In the genomic region with DNA sequence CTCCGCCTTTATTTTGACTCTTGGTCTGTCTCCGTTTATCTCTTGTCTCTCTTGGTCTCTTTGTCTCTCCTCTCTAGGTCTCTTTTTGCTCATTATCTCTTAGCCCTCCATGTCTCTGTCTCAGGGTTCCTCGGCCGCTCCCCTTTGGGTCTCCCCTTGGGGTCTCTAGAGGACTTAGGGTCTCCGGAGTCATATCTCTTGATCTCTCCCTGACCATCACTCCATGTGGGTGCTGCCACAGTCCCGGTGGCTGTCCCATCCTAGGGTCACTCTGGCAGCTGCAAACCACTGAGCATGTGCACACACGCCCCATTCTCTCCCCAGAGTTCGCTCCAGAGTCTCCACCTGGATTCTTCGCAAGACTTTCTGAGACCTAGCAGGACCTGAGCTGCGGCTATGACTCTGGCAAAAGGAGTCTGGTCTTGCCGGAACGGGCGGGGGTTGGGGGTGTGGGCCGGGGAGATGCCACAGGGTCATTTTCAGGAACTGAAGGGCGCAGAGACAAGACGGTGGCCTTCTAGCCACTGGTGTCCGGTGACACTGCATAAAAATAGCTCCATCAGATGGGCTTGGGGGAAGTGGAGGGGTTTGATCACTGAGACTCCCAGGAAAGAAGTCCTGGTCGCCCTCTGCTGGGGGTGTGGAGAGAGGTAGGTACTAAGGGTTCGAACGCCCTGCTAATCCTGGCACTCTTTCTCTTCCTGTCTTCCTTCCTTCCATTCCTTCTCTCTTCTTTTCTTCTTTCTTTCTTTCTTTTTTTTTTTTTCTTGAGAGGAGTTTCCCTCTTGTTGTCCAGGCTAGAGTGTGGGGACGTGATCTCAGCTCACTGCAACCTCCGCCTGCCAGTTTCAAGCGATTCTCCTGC, we compare ENCODE assay signal across 10 cellular contexts. TPM values are rescaled to one million over a fixed set of nuclear protein-coding genes. Genes with fewer than 3 reads are reported as not detected.
DNase-seq lines count a peak whose midpoint lies in the region; ATAC-seq, FAIRE-seq and TF ChIP-seq lines count a peak whose summit lies in the region.
"Had no signal": no experiment of that assay in that cellular context is flagged by ENCODE, and none has a peak within 500 bp of the region (broad histone marks: within the 10 kb centered on the region; RNA-seq: fewer than 3 reads in every experiment).

No MANE protein-coding gene starts in this region.

- BruUV-seq in mammary epithelial cell (replicated peaks; lab: Mats Ljungman, UMichigan) = no TSS peak

- peak overlapping the region; percentile 1 for H3K4me2 ChIP-seq in mammary epithelial cell (ENCODE audit: insufficient read depth, low read depth, low read length)

- peaks cover 51 to 62% (median 60%) of the 10 kb centered on the region in 3 donors for H3K27me3 Mint-ChIP-seq in CD14-positive monocyte (ENCODE audit: low read depth in 3 of 3)

- H3K9ac ChIP-seq in mammary epithelial cell (ENCODE audit: insufficient read depth, low read length) = no peak overlapping the region

- peak overlapping the region in 1 of 2 donors; percentile 91 for H3K4me3 Mint-ChIP-seq in CD14-positive monocyte

- CTCF ChIA-PET in mammary epithelial cell (lab: Charles Lee; ENCODE audit: low non-redundant PET) = interaction anchor here (0.6 to 0.8 kb wide), 7 partner anchors 9 to 624 kb away, joined by 3 to 12 read pairs (median 4); no protein-coding TSS in a partner anchor

- H3K27ac ChIP-seq in mammary epithelial cell (ENCODE audit: insufficient read depth, low read depth, low read length) = no peak overlapping the region
- H3K27ac ChIP-seq in pancreas = no peak overlapping the region
- H3K27ac ChIP-seq: stomach had no signal

- H3K36me3 ChIP-seq in mammary epithelial cell (ENCODE audit: insufficient read depth, low read length) (no peaks in the 10 kb centered on the region), pancreas (no peaks in the 10 kb centered on the region)
- H3K36me3 ChIP-seq: stomach had no signal

- H3K79me2 ChIP-seq in mammary epithelial cell (ENCODE audit: insufficient read depth, low read length) = no peaks in the 10 kb centered on the region

- H3K36me3 Mint-ChIP-seq in CD14-positive monocyte = peaks cover 3 to 8% of the 10 kb centered on the region in 2 donors

- H3K9me3 ChIP-seq in mammary epithelial cell (replicated peaks; ENCODE audit: insufficient read depth, low read length) (peaks cover 3% of the 10 kb centered on the region), pancreas (no peaks in the 10 kb centered on the region)
- H3K9me3 ChIP-seq: stomach had no signal

- TF ChIP-seq CTCF in mammary epithelial cell (conservative IDR thresholded peaks at IDR 0.05 in 1 of 2, IDR thresholded peaks at IDR 0.05 in 1 of 2; ENCODE audit: extremely low read depth in 1 of 2, insufficient read depth in 1 of 2, low read depth in 1 of 2, low read length in 2 of 2) = peak; percentile 26 to 49
- TF ChIP-seq CTCF in pancreas (IDR thresholded peaks at IDR 0.05) = no peak
- TF ChIP-seq CTCF in CD14-positive monocyte (IDR thresholded peaks at IDR 0.05) = no peak

- ATAC-seq in pancreas = peak; percentile 32 to 64 (median 49)
- no peak for ATAC-seq in GM19395 (IDR thresholded peaks at IDR 0.05; ENCODE audit: unreplicated experiment)

- H3K4me1 ChIP-seq in mammary epithelial cell (ENCODE audit: insufficient read depth, low read length) (peaks cover 13% of the 10 kb centered on the region), pancreas (no peaks in the 10 kb centered on the region)

- DNase-seq in NCI-H510A treated with DMSO at 0.1 percent for 48 hours (lab: John Stamatoyannopoulos, UW) = peak; percentile 17
- DNase-seq in NCI-H510A (lab: John Stamatoyannopoulos, UW) = no peak
- peak; percentile 26 to 32 for DNase-seq in NCI-H1930 (lab: John Stamatoyannopoulos, UW)
- DNase-seq in mammary epithelial cell = peak; percentile 57
- DNase-seq in pancreas = no peak
- no peak for DNase-seq in CD14-positive monocyte (ENCODE audit: low spot score)
- DNase-seq in NCI-H2227 (lab: John Stamatoyannopoulos, UW; ENCODE audit: unreplicated experiment) = no peak
- DNase-seq: stomach had no signal

- no peak for FAIRE-seq in pancreas (lab: Jason Lieb, UNC)

- H3K27me3 ChIP-seq in mammary epithelial cell (ENCODE audit: insufficient read depth, low read length) (peaks cover 18% of the 10 kb centered on the region), pancreas (peaks cover 0 to 16% (median 0%) of the 10 kb centered on the region in 4 donors)

- dilution Hi-C loops in mammary epithelial cell (cut with HindIII; ENCODE audit: low sequenced_read_pairs) = no loop called here

- no peaks in the 10 kb centered on the region for H4K20me1 ChIP-seq in mammary epithelial cell (ENCODE audit: insufficient read depth, low read length)

- intact Hi-C loops in mammary epithelial cell (cut with micrococcal nuclease) (loop anchor here (1.0 to 2.0 kb wide), 2 partner anchors 74 to 75 kb away; no protein-coding TSS in a partner anchor), pancreas (cut with DNase I) (no loop called here), CD14-positive monocyte (cut with micrococcal nuclease) (no loop called here)

- in situ Hi-C loops in mammary epithelial cell (cut with MboI; ENCODE audit: low sequenced_read_pairs in 2 of 2) = no loop called here

- peaks cover 11% of the 10 kb centered on the region for H3K4me1 Mint-ChIP-seq in CD14-positive monocyte

- peak overlapping the region in 1 of 3 experiments; percentile 14 for H3K4me3 ChIP-seq in mammary epithelial cell (replicated peaks in 1 of 3; ENCODE audit: insufficient read depth in 1 of 3, low read depth in 2 of 3, low read length in 3 of 3)
- H3K4me3 ChIP-seq in pancreas = no peak overlapping the region
- H3K4me3 ChIP-seq: stomach had no signal

- peaks cover 0 to 33% (median 15%) of the 10 kb centered on the region in 7 donors for H3K9me3 Mint-ChIP-seq in CD14-positive monocyte

- no peak overlapping the region for H2AFZ ChIP-seq in mammary epithelial cell (ENCODE audit: low read depth, low read length)

- 24% methylated on average over 18 of the region's 23 CpGs for WGBS in mammary epithelial cell (ENCODE audit: low coverage, missing lambda C conversion rate)
- 47 to 56% methylated on average over 23 of the region's 23 CpGs for WGBS in pancreas, 2 donors

- peak overlapping the region in 2 of 7 donors; percentile 31 to 54 for H3K27ac Mint-ChIP-seq in CD14-positive monocyte

RNA-seq across cellular contexts. Expression of a gene that starts 1.2 kb away (rescaled TPM):
- total RNA-seq in mammary epithelial cell (under 1 TPM in 1 of 2 donors, not detected in 1; 0.09 TPM), pancreas (not detected)
- polyA plus RNA-seq in mammary epithelial cell (not detected), pancreas (not detected), CD14-positive monocyte (not detected)
- not detected for polyA minus RNA-seq in mammary epithelial cell
- total RNA-seq: NCI-H460, stomach had no signal
- polyA plus RNA-seq: stomach had no signal

RNA-seq across cellular contexts. Expression of a gene that starts 9.1 kb away (rescaled TPM):
- total RNA-seq in mammary epithelial cell (10 to 100 TPM; 14.8 to 42.8 TPM), pancreas (not detected)
- polyA plus RNA-seq in mammary epithelial cell (9.5 TPM), pancreas (under 1 TPM in 1 of 2 donors, not detected in 1; 0.09 TPM), CD14-positive monocyte (not detected)
- polyA minus RNA-seq in mammary epithelial cell = 1.0 TPM
- total RNA-seq: NCI-H460, stomach had no signal

RNA-seq across cellular contexts. Expression of a gene that starts 11.5 kb away (rescaled TPM):
- total RNA-seq in mammary epithelial cell (100 to 1,000 TPM in 1 of 2 donors, 10 to 100 TPM in 1; 98.5 to 183 TPM), pancreas (100 to 1,000 TPM in 5 of 6 donors, 10 to 100 TPM in 1; 87.9 to 205 (median 136) TPM)
- polyA plus RNA-seq in mammary epithelial cell (106 TPM), pancreas (100 to 1,000 TPM; 799 to 883 TPM), CD14-positive monocyte (10 to 100 TPM; 27.4 to 40.4 TPM)
- 59.4 TPM for polyA minus RNA-seq in mammary epithelial cell

RNA-seq across cellular contexts. Expression of a gene that starts 16.2 kb away (rescaled TPM):
- 1 to 10 TPM in 1 of 2 donors, under 1 TPM in 1; 0.83 to 5.1 TPM for total RNA-seq in mammary epithelial cell
- polyA plus RNA-seq in mammary epithelial cell = 4.2 TPM
- 9.8 TPM for polyA minus RNA-seq in mammary epithelial cell
- not detected for total RNA-seq in pancreas
- polyA plus RNA-seq in pancreas = under 1 TPM in 1 of 2 donors, not detected in 1; 0.38 TPM
- polyA plus RNA-seq in CD14-positive monocyte = not detected
- total RNA-seq: NCI-H460, stomach had no signal

RNA-seq across cellular contexts. Expression of a gene that starts 24.8 kb away (rescaled TPM):
- not detected for total RNA-seq in mammary epithelial cell
- polyA plus RNA-seq in mammary epithelial cell = not detected
- not detected for polyA minus RNA-seq in mammary epithelial cell
- not detected for total RNA-seq in pancreas
- polyA plus RNA-seq in pancreas = not detected
- polyA plus RNA-seq in CD14-positive monocyte = not detected
- total RNA-seq: NCI-H460, stomach had no signal
- polyA plus RNA-seq: stomach had no signal

Comparison
In these comparisons a context has a peak if more than half of its experiments do, and no peak if none do; other contexts are left out.
1. DNase-seq: peak in NCI-H510A treated with DMSO at 0.1 percent for 48 hours (single experiment), NCI-H1930 (2 of 2) and mammary epithelial cell (single experiment); none in NCI-H510A (single experiment), pancreas (0 of 6), CD14-positive monocyte (single experiment) and NCI-H2227 (single experiment).
2. CTCF ChIP-seq: peak in mammary epithelial cell (2 of 2); none in pancreas (0 of 4) and CD14-positive monocyte (single experiment).